Comparison of ENCODE assay signal across 18 cellular contexts in genomic region chr17:27361695-27362094, GRCh38.
DNase-seq lines count a peak whose midpoint lies in the region; ATAC-seq and TF ChIP-seq lines count a peak whose summit lies in the region.
"Had no signal": no experiment of that assay in that cellular context is flagged by ENCODE, and none has a peak within 500 bp of the region (broad histone marks: within the 10 kb centered on the region; RNA-seq: fewer than 3 reads in every experiment).

No MANE protein-coding gene starts in this region.

- ATAC-seq in left lobe of liver (peak; percentile 39), HG03108 (IDR thresholded peaks at IDR 0.05; ENCODE audit: unreplicated experiment) (no peak)
- ATAC-seq in activated naive CD8-positive, alpha-beta T cell treated with anti-CD3 and anti-CD28 coated beads, Interleukin-2, amount 50 U/mL, for 24 hours: no peak
- ATAC-seq: HCT116 had no signal

- H3K36me3 Mint-ChIP-seq in activated CD4-positive, alpha-beta T cell treated with anti-CD3 and anti-CD28 coated beads, Interleukin-2, amount 10 ng/mL, durations not matched to agents 7 days and 5 days (ENCODE audit: low read depth): no peaks in the 10 kb centered on the region
- no peaks in the 10 kb centered on the region for H3K36me3 Mint-ChIP-seq in activated naive CD8-positive, alpha-beta T cell treated with anti-CD3 and anti-CD28 coated beads, Interleukin-2, amount 50 U/mL, for 24 hours (ENCODE audit: low read depth)
- H3K36me3 Mint-ChIP-seq: CD14-positive monocyte; CD4-positive, alpha-beta memory T cell had no signal

- no peak overlapping the region for H3K27ac ChIP-seq in WERI-Rb-1
- no peak overlapping the region for H3K27ac ChIP-seq in trophoblast cell (ENCODE audit: low read depth, low read length)
- H3K27ac ChIP-seq: BLaER1, GM23248 had no signal

- no CpG with 5 or more reads among the region's 2 CpGs for WGBS in trophoblast cell (ENCODE audit: extremely low coverage, insufficient coverage, insufficient read length)

- peak overlapping the region; percentile 53 for H3K18ac ChIP-seq in trophoblast cell (ENCODE audit: low read length)

- peak overlapping the region; percentile 47 for H3K14ac ChIP-seq in trophoblast cell (ENCODE audit: low read length)

- peak overlapping the region; percentile 14 for H2BK120ac ChIP-seq in trophoblast cell (ENCODE audit: insufficient read depth, low read length, poor library complexity)

- H3K4me3 ChIP-seq in WERI-Rb-1 (ENCODE audit: low read depth, low read length): no peak overlapping the region
- no peak overlapping the region for H3K4me3 ChIP-seq in trophoblast cell (ENCODE audit: low read depth, low read length)
- H3K4me3 ChIP-seq: BLaER1, GM23248 had no signal

- peak overlapping the region; percentile 47 for H2BK5ac ChIP-seq in trophoblast cell (ENCODE audit: low read depth, low read length, poor library complexity)

- H2AK5ac ChIP-seq in trophoblast cell (ENCODE audit: low read length): peak overlapping the region; percentile 77

- no peak overlapping the region for H4K8ac ChIP-seq in trophoblast cell (ENCODE audit: low read depth, low read length)

- CTCF ChIA-PET in activated CD4-positive, alpha-beta T cell treated with anti-CD3 and anti-CD28 coated beads, Interleukin-2, amount 10 ng/mL, durations not matched to agents 7 days and 5 days (lab: Charles Lee): interaction anchor here (1.5 kb wide), 1 partner anchor 8 kb away, joined by 3 read pairs; no protein-coding TSS in a partner anchor

- H3K79me2 ChIP-seq in trophoblast cell (ENCODE audit: control insufficient read depth, insufficient read depth, low read length, poor library complexity): peaks cover 2% of the 10 kb centered on the region

- peak overlapping the region; percentile 11 for H3K4ac ChIP-seq in trophoblast cell (ENCODE audit: low read depth, low read length)

- H4K91ac ChIP-seq in trophoblast cell (ENCODE audit: low read depth, low read length): peak overlapping the region; percentile 63

- H3K9me3 Mint-ChIP-seq in activated CD4-positive, alpha-beta T cell treated with anti-CD3 and anti-CD28 coated beads, Interleukin-2, amount 10 ng/mL, durations not matched to agents 7 days and 5 days: no peaks in the 10 kb centered on the region
- no peaks in the 10 kb centered on the region for H3K9me3 Mint-ChIP-seq in activated naive CD8-positive, alpha-beta T cell treated with anti-CD3 and anti-CD28 coated beads, Interleukin-2, amount 50 U/mL, for 24 hours
- H3K9me3 Mint-ChIP-seq: CD4-positive, alpha-beta memory T cell; HFFc6 had no signal

- no peak overlapping the region for H3K4me2 ChIP-seq in trophoblast cell (ENCODE audit: low read length)
- H3K4me2 ChIP-seq: BLaER1 had no signal

- no peaks in the 10 kb centered on the region for H3K27me3 ChIP-seq in WERI-Rb-1 (ENCODE audit: insufficient read depth, low read depth, severe bottlenecking)
- no peaks in the 10 kb centered on the region for H3K27me3 ChIP-seq in trophoblast cell (ENCODE audit: insufficient read depth, low read length)
- H3K27me3 ChIP-seq: BLaER1 had no signal

- H3K9ac ChIP-seq in trophoblast cell (ENCODE audit: low read length): no peak overlapping the region
- H3K9ac ChIP-seq: BLaER1, GM23248 had no signal

- no peaks in the 10 kb centered on the region for H3K36me3 ChIP-seq in WERI-Rb-1
- H3K36me3 ChIP-seq in trophoblast cell (ENCODE audit: control insufficient read depth in 1 of 2, insufficient read depth in 2 of 2, low read length in 2 of 2): no peaks in the 10 kb centered on the region
- H3K36me3 ChIP-seq: BLaER1 had no signal

- H3K4me1 Mint-ChIP-seq in activated CD4-positive, alpha-beta T cell treated with anti-CD3 and anti-CD28 coated beads, Interleukin-2, amount 10 ng/mL, durations not matched to agents 7 days and 5 days: no peaks in the 10 kb centered on the region
- peaks cover 2% of the 10 kb centered on the region for H3K4me1 Mint-ChIP-seq in activated naive CD8-positive, alpha-beta T cell treated with anti-CD3 and anti-CD28 coated beads, Interleukin-2, amount 50 U/mL, for 24 hours

- H3K23ac ChIP-seq in trophoblast cell (ENCODE audit: low read length): no peak overlapping the region

- H3K4me3 Mint-ChIP-seq in activated CD4-positive, alpha-beta T cell treated with anti-CD3 and anti-CD28 coated beads, Interleukin-2, amount 10 ng/mL, durations not matched to agents 7 days and 5 days: no peak overlapping the region
- no peak overlapping the region for H3K4me3 Mint-ChIP-seq in activated naive CD8-positive, alpha-beta T cell treated with anti-CD3 and anti-CD28 coated beads, Interleukin-2, amount 50 U/mL, for 24 hours
- H3K4me3 Mint-ChIP-seq: CD14-positive monocyte, HFFc6 had no signal

- no peak overlapping the region for H4K12ac ChIP-seq in trophoblast cell (ENCODE audit: low read depth, low read length)

- peaks cover 16 to 23% of the 10 kb centered on the region in 2 experiments for H3K4me1 ChIP-seq in trophoblast cell (ENCODE audit: control insufficient read depth in 1 of 2, insufficient read depth in 2 of 2, low read length in 2 of 2)
- H3K4me1 ChIP-seq: BLaER1 had no signal

- H3K9me3 ChIP-seq in WERI-Rb-1 (ENCODE audit: severe bottlenecking) (no peaks in the 10 kb centered on the region), trophoblast cell (ENCODE audit: insufficient read depth, low read depth, low read length) (no peaks in the 10 kb centered on the region)
- H3K9me3 ChIP-seq: BLaER1 had no signal

- H3K27me3 Mint-ChIP-seq in activated CD4-positive, alpha-beta T cell treated with anti-CD3 and anti-CD28 coated beads, Interleukin-2, amount 10 ng/mL, durations not matched to agents 7 days and 5 days: no peaks in the 10 kb centered on the region
- peaks cover 2% of the 10 kb centered on the region for H3K27me3 Mint-ChIP-seq in activated naive CD8-positive, alpha-beta T cell treated with anti-CD3 and anti-CD28 coated beads, Interleukin-2, amount 50 U/mL, for 24 hours
- H3K27me3 Mint-ChIP-seq: CD4-positive, alpha-beta memory T cell had no signal

- POLR2A ChIA-PET in activated CD4-positive, alpha-beta T cell treated with anti-CD3 and anti-CD28 coated beads, Interleukin-2, amount 10 ng/mL, durations not matched to agents 7 days and 5 days (lab: Charles Lee): no interaction called here

- H3K27ac Mint-ChIP-seq in activated CD4-positive, alpha-beta T cell treated with anti-CD3 and anti-CD28 coated beads, Interleukin-2, amount 10 ng/mL, durations not matched to agents 7 days and 5 days: peak overlapping the region; percentile 68
- H3K27ac Mint-ChIP-seq in activated naive CD8-positive, alpha-beta T cell treated with anti-CD3 and anti-CD28 coated beads, Interleukin-2, amount 50 U/mL, for 24 hours: no peak overlapping the region
- H3K27ac Mint-ChIP-seq: HFFc6 had no signal

- H2BK12ac ChIP-seq in trophoblast cell (ENCODE audit: low read length): peak overlapping the region; percentile 53

- no peak for DNase-seq in activated CD4-positive, alpha-beta T cell treated with anti-CD3 and anti-CD28 coated beads, Interleukin-2, amount 10 ng/mL, durations not matched to agents 7 days and 5 days
- no peak for DNase-seq in activated CD4-positive, alpha-beta T cell treated with anti-CD3 and anti-CD28 coated beads for 4 hours
- DNase-seq in WERI-Rb-1 (peak; percentile 66), left lobe of liver (ENCODE audit: low spot score) (no peak), trophoblast cell (no peak), NCI-H2107 treated with DMSO at 0.1 percent for 48 hours (lab: John Stamatoyannopoulos, UW; ENCODE audit: unreplicated experiment) (no peak)
- no peak for DNase-seq in activated naive CD8-positive, alpha-beta T cell treated with anti-CD3 and anti-CD28 coated beads, Interleukin-2, amount 50 U/mL, for 24 hours
- DNase-seq: 8988T; CD4-positive, alpha-beta memory T cell; DMS153; DMS79; GDM1; GM23248; HFFc6 had no signal

- no peak overlapping the region for H2AFZ ChIP-seq in trophoblast cell (ENCODE audit: insufficient read depth, low read length, poor library complexity)
- H2AFZ ChIP-seq: GM23248 had no signal

- H3K79me1 ChIP-seq in trophoblast cell (ENCODE audit: low read length): peaks cover 33% of the 10 kb centered on the region

- no peak for TF ChIP-seq CTCF in WERI-Rb-1 (IDR thresholded peaks at IDR 0.05; ENCODE audit: low read depth, low read length)
